In genomic region chr14:54503476-54503875, GRCh38 we compare ENCODE assay signal across 1 cellular context.
TF ChIP-seq lines count a peak whose summit lies in the region.

No MANE protein-coding gene starts in this region.

TF ChIP-seq in WTC11, 78 proteins besides CTCF, POLR2A, EP300 and RAD21 (continued from another document):
- TF ChIP-seq CDX4 (CRISPR knock-in tag; IDR thresholded peaks at IDR 0.05; ENCODE audit: borderline replicate concordance) (no peak), NFE2L1 (CRISPR knock-in tag; IDR thresholded peaks at IDR 0.05) (no peak), JAZF1 (CRISPR knock-in tag; IDR thresholded peaks at IDR 0.05) (no peak)
